In genomic region chr5:116861097-116861496, GRCh38 we compare ENCODE assay signal across 29 cellular contexts.
"Had no signal": no experiment of that assay in that cellular context is flagged by ENCODE, and none has a peak within 500 bp of the region (broad histone marks: within the 10 kb centered on the region; RNA-seq: fewer than 3 reads in every experiment).

No MANE protein-coding gene starts in this region.

- H3K27me3 ChIP-seq: adrenal gland, breast epithelium, Peyer's patch, SJSA1 had no signal

- H3K27ac ChIP-seq: adrenal gland, breast epithelium, Peyer's patch, RWPE1, SJSA1 had no signal

- DNase-seq: activated B cell treated with CpG ODN at 0.5 μM for 24 hours; activated CD4-positive, alpha-beta memory T cell treated with anti-CD3 and anti-CD28 coated beads, Interleukin-2, amount 10 ng/mL, durations not matched to agents 7 days and 5 days; activated CD4-positive, alpha-beta T cell treated with anti-CD3 and anti-CD28 coated beads for 1 hour; activated CD4-positive, alpha-beta T cell treated with anti-CD3 and anti-CD28 coated beads, Interleukin-2, amount 10 ng/mL, durations not matched to agents 7 days and 5 days; activated gamma-delta T cell treated with Interleukin-2 at 50 U/mL for 16 hours; activated naive CD4-positive, alpha-beta T cell treated with anti-CD3 and anti-CD28 coated beads, Interleukin-2, amount 10 ng/mL, durations not matched to agents 7 days and 5 days; activated naive CD8-positive, alpha-beta T cell treated with anti-CD3 and anti-CD28 coated beads, Interleukin-2, amount 10 ng/mL, durations not matched to agents 7 days and 5 days; activated T-cell treated with anti-CD3 and anti-CD28 coated beads for 4 hours; activated T-cell treated with anti-CD3 and anti-CD28 coated beads, Interleukin-2, amount 50 U/mL, for 48 hours; adrenal gland; anterior cingulate cortex; caudate nucleus; Kasumi-1; KBM-7; NCI-H1048; NCI-H146; NCI-H187 treated with DMSO at 0.1 percent for 48 hours; NCI-H2081 treated with DMSO at 0.1 percent for 48 hours; NCI-H526 treated with DMSO at 0.1 percent for 48 hours; Peyer's patch; Right ventricle myocardium superior; T-cell; T-helper 2 cell; T1000 had no signal

- FAIRE-seq: TTC549 had no signal

- H3K27ac Mint-ChIP-seq: activated B cell treated with CpG ODN at 0.5 μM for 24 hours; activated CD4-positive, alpha-beta memory T cell treated with anti-CD3 and anti-CD28 coated beads, Interleukin-2, amount 10 ng/mL, durations not matched to agents 7 days and 5 days; activated CD4-positive, alpha-beta T cell treated with anti-CD3 and anti-CD28 coated beads, Interleukin-2, amount 10 ng/mL, durations not matched to agents 7 days and 5 days; activated naive CD4-positive, alpha-beta T cell treated with anti-CD3 and anti-CD28 coated beads, Interleukin-2, amount 10 ng/mL, durations not matched to agents 7 days and 5 days; activated naive CD8-positive, alpha-beta T cell treated with anti-CD3 and anti-CD28 coated beads, Interleukin-2, amount 10 ng/mL, durations not matched to agents 7 days and 5 days; activated T-helper 17 cell treated with anti-CD3 and anti-CD28 coated beads, Interleukin-2, amount 50 U/mL, for 72 hours; T-cell had no signal

- H3K9me3 Mint-ChIP-seq: activated B cell treated with CpG ODN at 0.5 μM for 24 hours; activated CD4-positive, alpha-beta memory T cell treated with anti-CD3 and anti-CD28 coated beads, Interleukin-2, amount 10 ng/mL, durations not matched to agents 7 days and 5 days; activated CD4-positive, alpha-beta T cell treated with anti-CD3 and anti-CD28 coated beads, Interleukin-2, amount 10 ng/mL, durations not matched to agents 7 days and 5 days; activated naive CD4-positive, alpha-beta T cell treated with anti-CD3 and anti-CD28 coated beads, Interleukin-2, amount 10 ng/mL, durations not matched to agents 7 days and 5 days; activated naive CD8-positive, alpha-beta T cell treated with anti-CD3 and anti-CD28 coated beads, Interleukin-2, amount 10 ng/mL, durations not matched to agents 7 days and 5 days; activated T-helper 17 cell treated with anti-CD3 and anti-CD28 coated beads, Interleukin-2, amount 50 U/mL, for 72 hours; T-cell had no signal

- H3K9me3 ChIP-seq: adrenal gland, breast epithelium, Peyer's patch, SJSA1 had no signal

- H3K4me3 ChIP-seq: adrenal gland, breast epithelium, Peyer's patch, SJSA1 had no signal

- H3K36me3 Mint-ChIP-seq: activated naive CD4-positive, alpha-beta T cell treated with anti-CD3 and anti-CD28 coated beads, Interleukin-2, amount 10 ng/mL, durations not matched to agents 7 days and 5 days; activated naive CD8-positive, alpha-beta T cell treated with anti-CD3 and anti-CD28 coated beads, Interleukin-2, amount 10 ng/mL, durations not matched to agents 7 days and 5 days; T-cell had no signal

- H3K4me1 ChIP-seq: adrenal gland, breast epithelium, Peyer's patch had no signal

- H3K4me3 Mint-ChIP-seq: activated B cell treated with CpG ODN at 0.5 μM for 24 hours; activated CD4-positive, alpha-beta memory T cell treated with anti-CD3 and anti-CD28 coated beads, Interleukin-2, amount 10 ng/mL, durations not matched to agents 7 days and 5 days; activated CD4-positive, alpha-beta T cell treated with anti-CD3 and anti-CD28 coated beads, Interleukin-2, amount 10 ng/mL, durations not matched to agents 7 days and 5 days; activated naive CD4-positive, alpha-beta T cell treated with anti-CD3 and anti-CD28 coated beads, Interleukin-2, amount 10 ng/mL, durations not matched to agents 7 days and 5 days; activated naive CD8-positive, alpha-beta T cell treated with anti-CD3 and anti-CD28 coated beads, Interleukin-2, amount 10 ng/mL, durations not matched to agents 7 days and 5 days; activated T-helper 17 cell treated with anti-CD3 and anti-CD28 coated beads, Interleukin-2, amount 50 U/mL, for 72 hours; T-cell had no signal

- H3K36me3 ChIP-seq: adrenal gland, breast epithelium, Peyer's patch, SJSA1 had no signal

- H3K4me1 Mint-ChIP-seq: activated B cell treated with CpG ODN at 0.5 μM for 24 hours; activated CD4-positive, alpha-beta memory T cell treated with anti-CD3 and anti-CD28 coated beads, Interleukin-2, amount 10 ng/mL, durations not matched to agents 7 days and 5 days; activated CD4-positive, alpha-beta T cell treated with anti-CD3 and anti-CD28 coated beads, Interleukin-2, amount 10 ng/mL, durations not matched to agents 7 days and 5 days; activated naive CD4-positive, alpha-beta T cell treated with anti-CD3 and anti-CD28 coated beads, Interleukin-2, amount 10 ng/mL, durations not matched to agents 7 days and 5 days; activated T-helper 17 cell treated with anti-CD3 and anti-CD28 coated beads, Interleukin-2, amount 50 U/mL, for 72 hours; T-cell had no signal

- H3K27me3 Mint-ChIP-seq: activated CD4-positive, alpha-beta memory T cell treated with anti-CD3 and anti-CD28 coated beads, Interleukin-2, amount 10 ng/mL, durations not matched to agents 7 days and 5 days; activated CD4-positive, alpha-beta T cell treated with anti-CD3 and anti-CD28 coated beads, Interleukin-2, amount 10 ng/mL, durations not matched to agents 7 days and 5 days; activated naive CD4-positive, alpha-beta T cell treated with anti-CD3 and anti-CD28 coated beads, Interleukin-2, amount 10 ng/mL, durations not matched to agents 7 days and 5 days; activated T-helper 17 cell treated with anti-CD3 and anti-CD28 coated beads, Interleukin-2, amount 50 U/mL, for 72 hours; T-cell had no signal
